In the genomic region with DNA sequence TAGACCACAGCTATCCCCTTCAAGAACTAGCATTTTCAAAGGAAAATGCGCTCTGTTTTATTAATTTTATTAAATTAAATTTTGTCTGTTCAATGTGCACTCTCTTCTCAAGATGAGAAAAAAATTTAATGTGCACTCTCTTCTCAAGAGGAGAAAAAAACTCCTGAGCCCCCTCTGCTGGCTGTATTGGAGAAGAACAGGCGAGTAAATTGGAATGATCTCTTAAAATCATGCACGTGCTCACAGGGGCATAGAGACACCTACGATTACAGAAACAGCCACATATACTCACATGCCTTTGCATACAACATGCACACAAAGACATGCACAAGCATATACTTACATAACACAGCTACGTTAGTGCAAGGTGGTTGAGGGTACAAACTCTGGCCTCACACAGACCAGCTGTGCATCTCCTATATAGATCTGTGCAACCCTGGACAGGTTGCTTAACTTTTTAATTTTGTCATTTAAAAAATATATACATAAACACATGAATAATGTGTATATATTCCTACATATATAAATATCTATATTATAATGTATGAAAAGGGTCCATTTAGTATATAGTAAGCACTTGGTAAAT, we compare ENCODE assay signal across 8 cellular contexts.
DNase-seq lines count a peak whose midpoint lies in the region; ATAC-seq, FAIRE-seq and TF ChIP-seq lines count a peak whose summit lies in the region.

No MANE protein-coding gene starts in this region.

- peak; percentile 83 for FAIRE-seq in colon (lab: Jason Lieb, UNC)

- no peak overlapping the region for H3K4ac ChIP-seq in mesendoderm (ENCODE audit: low read depth, low read length)

- H3K56ac ChIP-seq in mesendoderm (ENCODE audit: low read length), result no peak overlapping the region

- no peak overlapping the region for H3K23ac ChIP-seq in mesendoderm (ENCODE audit: low read length)

- no peak overlapping the region for H3K9ac ChIP-seq in OCI-LY3 (ENCODE audit: low read length)
- H3K9ac ChIP-seq in mesendoderm (ENCODE audit: low read length), result no peak overlapping the region

- H2BK120ac ChIP-seq in mesendoderm (ENCODE audit: low read depth, low read length), result no peak overlapping the region

- H3K36me3 ChIP-seq in OCI-LY3 (replicated peaks; ENCODE audit: low read depth, low read length) (no peaks in the 10 kb centered on the region), mesendoderm (ENCODE audit: control insufficient read depth, insufficient read depth, low read length) (no peaks in the 10 kb centered on the region)

- DNase-seq in AG08395 (ENCODE audit: low spot score) (peak; percentile 46), GM03348 (ENCODE audit: low spot score) (peak; percentile 44), mesendoderm (peak; percentile 16)

- no peaks in the 10 kb centered on the region for H3K79me1 ChIP-seq in mesendoderm (ENCODE audit: low read length)

- no peak overlapping the region for H4K8ac ChIP-seq in mesendoderm (ENCODE audit: low read depth, low read length)

- no peaks in the 10 kb centered on the region for H3K9me3 ChIP-seq in OCI-LY3 (ENCODE audit: insufficient read depth, low read length)

- H2AFZ ChIP-seq in OCI-LY3 (ENCODE audit: low read depth, low read length), result no peak overlapping the region

- H3K79me2 ChIP-seq in OCI-LY3 (ENCODE audit: low read length), result no peaks in the 10 kb centered on the region
- no peaks in the 10 kb centered on the region for H3K79me2 ChIP-seq in mesendoderm (ENCODE audit: control insufficient read depth, insufficient read depth, low read length)

- H3K18ac ChIP-seq in mesendoderm (ENCODE audit: low read length), result no peak overlapping the region

- no peak overlapping the region for H2BK5ac ChIP-seq in mesendoderm (ENCODE audit: low read length)

- H4K5ac ChIP-seq in mesendoderm (ENCODE audit: low read length), result no peak overlapping the region

- no peak overlapping the region for H3K4me3 ChIP-seq in OCI-LY3 (ENCODE audit: low read length)
- H3K4me3 ChIP-seq in mesendoderm (ENCODE audit: low read length), result no peak overlapping the region

- no peaks in the 10 kb centered on the region for H3K27me3 ChIP-seq in OCI-LY3 (ENCODE audit: low read depth, low read length)
- no peaks in the 10 kb centered on the region for H3K27me3 ChIP-seq in mesendoderm (ENCODE audit: insufficient read depth, low read length, poor library complexity)

- WGBS in mesendoderm (ENCODE audit: extremely low coverage, insufficient coverage, low lambda C conversion rate), result no CpG with 5 or more reads among the region's 5 CpGs

- ATAC-seq in HG02884 (IDR thresholded peaks at IDR 0.05; ENCODE audit: unreplicated experiment) (peak; percentile 60), HG02938 (IDR thresholded peaks at IDR 0.05; ENCODE audit: unreplicated experiment) (no peak), HG03469 (IDR thresholded peaks at IDR 0.05; ENCODE audit: unreplicated experiment) (no peak)

- H2AK5ac ChIP-seq in mesendoderm (ENCODE audit: low read length), result no peak overlapping the region

- H3K4me2 ChIP-seq in OCI-LY3 (ENCODE audit: low read length), result peak overlapping the region; percentile 46
- no peak overlapping the region for H3K4me2 ChIP-seq in mesendoderm (ENCODE audit: low read length)

- no peak overlapping the region for H2BK15ac ChIP-seq in mesendoderm (replicated peaks; ENCODE audit: low read depth)

- H4K20me1 ChIP-seq in OCI-LY3 (ENCODE audit: insufficient read depth, low read length), result no peaks in the 10 kb centered on the region

- H3K4me1 ChIP-seq in OCI-LY3 (ENCODE audit: low read length), result no peaks in the 10 kb centered on the region
- peaks cover 2% of the 10 kb centered on the region for H3K4me1 ChIP-seq in mesendoderm (ENCODE audit: control insufficient read depth, low read depth, low read length)

- no peak overlapping the region for H3K27ac ChIP-seq in OCI-LY3 (ENCODE audit: low read length)
- H3K27ac ChIP-seq in mesendoderm (ENCODE audit: low read depth, low read length), result no peak overlapping the region

- TF ChIP-seq CTCF in OCI-LY3 (IDR thresholded peaks at IDR 0.05; ENCODE audit: low read depth, low read length), result peak; percentile 57
